In the genomic region with DNA sequence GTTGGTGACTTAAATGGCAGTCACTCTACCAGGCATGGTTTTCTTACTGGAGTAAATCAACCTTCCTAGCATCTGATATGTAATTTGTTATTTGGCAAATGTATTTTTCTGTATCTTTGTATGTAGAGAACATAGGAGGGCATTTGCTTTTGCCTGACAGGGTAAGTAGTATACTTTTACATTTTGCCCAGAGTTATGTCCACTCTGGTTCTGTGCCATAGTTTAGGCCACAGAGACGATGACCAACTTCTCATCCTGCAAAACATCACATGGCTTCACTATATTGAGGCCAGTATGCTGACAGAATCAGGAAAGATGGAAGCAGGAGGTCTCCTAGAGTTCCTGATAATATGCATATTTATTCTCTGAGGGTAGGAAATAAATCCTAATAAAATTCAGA, we compare ENCODE assay signal across 3 cellular contexts.
"Had no signal": no experiment of that assay in that cellular context is flagged by ENCODE, and none has a peak within 500 bp of the region (broad histone marks: within the 10 kb centered on the region; RNA-seq: fewer than 3 reads in every experiment).

No MANE protein-coding gene starts in this region.

- DNase-seq: GDM1, GF-D8 had no signal

- H3K4me3 ChIP-seq: GM12878 had no signal
